Comparison of ENCODE assay signal across 20 cellular contexts in the genomic region with DNA sequence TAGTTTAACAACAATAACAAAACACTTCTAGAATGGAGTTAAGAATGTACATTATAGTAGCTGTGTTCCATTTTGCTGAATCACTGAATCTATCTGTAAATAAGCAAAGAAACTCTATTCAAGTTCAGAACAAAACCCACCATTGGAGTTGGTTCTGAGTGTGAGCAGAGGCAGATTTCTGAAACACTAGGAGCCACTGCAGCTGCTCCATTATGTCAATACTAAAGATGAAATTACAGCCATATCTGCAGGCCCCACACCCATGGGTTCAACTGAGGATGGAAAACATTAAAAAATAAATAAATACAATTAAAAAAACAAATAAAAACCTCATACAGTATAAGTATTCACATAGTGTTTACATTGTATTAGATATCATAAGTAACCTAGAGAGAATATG.
"Had no signal": no experiment of that assay in that cellular context is flagged by ENCODE, and none has a peak within 500 bp of the region (broad histone marks: within the 10 kb centered on the region; RNA-seq: fewer than 3 reads in every experiment).

No MANE protein-coding gene starts in this region.

- H2AFZ ChIP-seq: hepatocyte had no signal

- H3K9me3 ChIP-seq: left ventricle myocardium inferior, ovary, prostate gland, spleen, suprapubic skin, thoracic aorta, tibial artery, upper lobe of right lung had no signal

- H3K27me3 ChIP-seq: hepatocyte, ovary, spleen, suprapubic skin, tibial artery, upper lobe of right lung had no signal

- DNase-seq: islet precursor cell; left ventricle myocardium inferior; mesendoderm; naive thymus-derived CD4-positive, alpha-beta T cell; ovary; retina; right cardiac atrium; small intestine; spleen; stimulated activated CD4-positive, alpha-beta T cell treated with anti-CD3 and anti-CD28 coated beads, Interleukin-4, amount 100 ng/mL, for 24 hours; stimulated activated naive CD4-positive, alpha-beta T cell; tibial artery; trophoblast cell; upper lobe of right lung had no signal

- H3K36me3 ChIP-seq: ovary had no signal

- ATAC-seq: naive thymus-derived CD4-positive, alpha-beta T cell; right cardiac atrium; sciatic nerve; upper lobe of right lung had no signal

- H3K4me2 ChIP-seq: hepatocyte had no signal

- H3K27ac ChIP-seq: hepatocyte, left ventricle myocardium inferior, ovary, prostate gland, spleen, suprapubic skin, thoracic aorta, tibial artery, upper lobe of right lung had no signal

- H3K4me3 ChIP-seq: hepatocyte, left ventricle myocardium inferior, lung, ovary, prostate gland, spleen, suprapubic skin, thoracic aorta, tibial artery, upper lobe of right lung had no signal

- H3K4me1 ChIP-seq: prostate gland, spleen, suprapubic skin, tibial artery, upper lobe of right lung had no signal

- H3K79me2 ChIP-seq: hepatocyte had no signal
